In the genomic region with DNA sequence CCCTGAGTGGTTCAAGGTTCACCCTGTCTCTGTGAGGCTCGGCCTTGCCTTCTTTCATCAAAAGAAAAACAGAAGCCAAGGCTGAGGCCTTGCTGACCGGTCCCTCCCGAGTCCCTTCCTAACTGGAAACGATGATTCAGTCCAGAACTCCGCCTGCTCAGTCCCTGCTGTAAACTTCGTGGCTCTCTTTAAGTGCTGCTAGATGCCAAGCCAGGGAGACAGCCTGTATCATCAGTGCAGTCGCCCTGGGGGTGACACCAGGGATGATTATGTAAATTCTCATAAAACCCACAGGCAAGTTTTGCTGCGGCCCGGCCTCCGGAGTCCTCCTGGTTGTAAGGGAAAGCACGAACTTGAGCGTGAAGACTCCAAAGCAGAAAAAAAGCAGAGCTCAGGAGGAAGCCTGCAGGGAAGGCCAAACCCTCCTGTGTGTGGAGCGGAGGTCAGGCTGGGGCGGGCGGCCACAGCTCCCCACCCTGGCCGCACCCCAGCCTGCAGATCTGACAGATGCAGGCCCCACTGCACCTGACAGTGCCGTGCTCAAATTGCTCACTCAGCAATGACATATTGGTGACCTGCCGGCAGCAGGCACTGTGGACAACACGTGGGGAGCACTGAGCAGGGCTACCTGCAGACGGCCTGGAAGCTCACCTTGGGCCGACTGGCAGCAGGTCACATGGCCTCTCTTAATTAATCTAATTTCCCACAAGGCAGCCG, we compare ENCODE assay signal across 15 cellular contexts.
DNase-seq lines count a peak whose midpoint lies in the region; ATAC-seq and TF ChIP-seq lines count a peak whose summit lies in the region.
"Had no signal": no experiment of that assay in that cellular context is flagged by ENCODE, and none has a peak within 500 bp of the region (broad histone marks: within the 10 kb centered on the region; RNA-seq: fewer than 3 reads in every experiment).

No MANE protein-coding gene starts in this region.

- H2AFZ ChIP-seq in GM23248: no peak overlapping the region

- H3K4me1 ChIP-seq in GM23248 (ENCODE audit: insufficient read depth) (no peaks in the 10 kb centered on the region), adrenal gland (replicated peaks in 1 of 2) (peaks cover 0 to 14% of the 10 kb centered on the region in 2 donors), stomach smooth muscle (ENCODE audit: control insufficient read depth, insufficient read depth, low read length) (peaks cover 17% of the 10 kb centered on the region)

- peak; percentile 38 for DNase-seq in GM23248
- DNase-seq in adrenal gland: peak; percentile 47 to 85 (median 67)
- DNase-seq in mucosa of gallbladder (ENCODE audit: low spot score): peak; percentile 20
- DNase-seq in A172 (ENCODE audit: low spot score): no peak
- DNase-seq in NCI-H1092 (lab: John Stamatoyannopoulos, UW): no peak
- DNase-seq: DMS 273 treated with DMSO at 0.1 percent for 48 hours, H7, NCI-H187, NCI-H345, NCI-H69, SHP77 treated with DMSO at 0.1 percent for 48 hours had no signal

- no peak overlapping the region for H3K9ac ChIP-seq in GM23248
- H3K9ac ChIP-seq in stomach smooth muscle (ENCODE audit: low read length in 2 of 2): no peak overlapping the region

- intact Hi-C loops in adrenal gland (cut with DNase I): loop anchor here (10.0 kb wide), 1 partner anchor 285 kb away; no protein-coding TSS in a partner anchor

- no peak for TF ChIP-seq CTCF in adrenal gland (IDR thresholded peaks at IDR 0.05)

- H3K36me3 ChIP-seq in GM23248 (ENCODE audit: low read depth) (no peaks in the 10 kb centered on the region), adrenal gland (replicated peaks in 1 of 2) (no peaks in the 10 kb centered on the region), stomach smooth muscle (ENCODE audit: control insufficient read depth in 2 of 2, insufficient read depth in 2 of 2, low read length in 2 of 2) (no peaks in the 10 kb centered on the region)

- H3K9me2 ChIP-seq in GM23248 (ENCODE audit: insufficient read depth): no peaks in the 10 kb centered on the region

- H3K27ac ChIP-seq in GM23248 (no peak overlapping the region), adrenal gland (peak overlapping the region in 3 of 5 donors; percentile 45 to 87 (median 84)), stomach smooth muscle (ENCODE audit: low read length) (peak overlapping the region; percentile 24)
- H3K27ac ChIP-seq: C4-2B had no signal

- H3K4me2 ChIP-seq in GM23248 (ENCODE audit: unreplicated experiment): no peak overlapping the region

- ATAC-seq in HG02759 (IDR thresholded peaks at IDR 0.05; ENCODE audit: unreplicated experiment) (no peak), GM19455 (IDR thresholded peaks at IDR 0.05; ENCODE audit: unreplicated experiment) (no peak)

- no peaks in the 10 kb centered on the region for H4K20me1 ChIP-seq in GM23248 (ENCODE audit: insufficient read depth)

- H3F3A ChIP-seq in GM23248 (ENCODE audit: insufficient read depth): 0 out of 2 replicates have a peak, but pooled peaks cover 3% of the 10 kb centered on the region

- H3K4me3 ChIP-seq in GM23248: no peak overlapping the region
- H3K4me3 ChIP-seq in adrenal gland: no peak overlapping the region
- H3K4me3 ChIP-seq in stomach smooth muscle (ENCODE audit: low read length in 2 of 2): no peak overlapping the region

- no peaks in the 10 kb centered on the region for H3K79me2 ChIP-seq in GM23248 (ENCODE audit: insufficient read depth)

- WGBS in GM23248 (ENCODE audit: low coverage in 1 of 2, low lambda C conversion rate in 2 of 2, missing lambda C conversion rate in 2 of 2), 2 experiments: 52 to 59% methylated on average over 21 to 22 of the region's 22 CpGs
- WGBS in adrenal gland, 4 donors: 62 to 70% (median 63%) methylated on average over 16 to 22 of the region's 22 CpGs

- H3K9me3 ChIP-seq in GM23248 (ENCODE audit: low read depth) (no peaks in the 10 kb centered on the region), adrenal gland (replicated peaks in 1 of 3) (peaks cover 0 to 9% (median 0%) of the 10 kb centered on the region in 3 donors), stomach smooth muscle (ENCODE audit: control insufficient read depth in 2 of 2, low read length in 2 of 2) (peaks cover 4 to 27% of the 10 kb centered on the region in 2 donors)

- in situ Hi-C loops in GM23248 (cut with MboI): no loop called here

- no peak for TF ChIP-seq POLR2A in adrenal gland (IDR thresholded peaks at IDR 0.05)

- H3K27me3 ChIP-seq in GM23248 (replicated peaks; ENCODE audit: insufficient read depth) (no peaks in the 10 kb centered on the region), adrenal gland (no peaks in the 10 kb centered on the region), stomach smooth muscle (ENCODE audit: control insufficient read depth in 1 of 2, insufficient read depth in 2 of 2, low read length in 2 of 2) (no peaks in the 10 kb centered on the region)

Comparison
In these comparisons a context has a peak if more than half of its experiments do, and no peak if none do; other contexts are left out.
1. DNase-seq: peak in GM23248 (single experiment), adrenal gland (7 of 7) and mucosa of gallbladder (single experiment); none in A172 (single experiment) and NCI-H1092 (single experiment).